Comparison of ENCODE assay signal across 23 cellular contexts in genomic region chr16:53944026-53944425, GRCh38.
DNase-seq lines count a peak whose midpoint lies in the region; ATAC-seq, FAIRE-seq and TF ChIP-seq lines count a peak whose summit lies in the region.
"Had no signal": no experiment of that assay in that cellular context is flagged by ENCODE, and none has a peak within 500 bp of the region (broad histone marks: within the 10 kb centered on the region; RNA-seq: fewer than 3 reads in every experiment).

No MANE protein-coding gene starts in this region.

- no peak overlapping the region for H3K9ac ChIP-seq in kidney (ENCODE audit: low read length in 2 of 2)
- H3K9ac ChIP-seq: SK-N-SH had no signal

- H3K27ac ChIP-seq in 22Rv1 (peak overlapping the region; percentile 64; the same call in 1 of the 2 replicates), HEK293 (ENCODE audit: extremely low read depth, low read depth, low read length) (no peak overlapping the region), RWPE1 (no peak overlapping the region), kidney (ENCODE audit: low read depth in 2 of 2, low read length in 2 of 2) (no peak overlapping the region)

- TF ChIP-seq CTCF in 22Rv1 (IDR thresholded peaks at IDR 0.05) (no peak), HEK293 (tag by site-specific recombination; IDR thresholded peaks at IDR 0.05) (no peak), RWPE1 (conservative IDR thresholded peaks at IDR 0.05; ENCODE audit: low read depth) (no peak), fibroblast of mammary gland (conservative IDR thresholded peaks at IDR 0.05; ENCODE audit: control insufficient read depth, insufficient read depth, low read depth, low read length) (no peak), kidney (IDR thresholded peaks at IDR 0.05; ENCODE audit: borderline replicate concordance, extremely low read depth, insufficient read depth) (no peak)

- CTCF ChIA-PET in HEK293 (lab: Yijun Ruan, JAX) (no interaction called here), RWPE1 (lab: Yijun Ruan, JAX) (interaction anchor here (0.5 to 1.0 kb wide), 4 partner anchors 36 to 344 kb away, joined by 3 to 4 read pairs (median 4); no protein-coding TSS in a partner anchor)

- ATAC-seq in HG02588 (IDR thresholded peaks at IDR 0.05; ENCODE audit: unreplicated experiment) = no peak

- POLR2A ChIA-PET in HEK293 (lab: Yijun Ruan, JAX) (no interaction called here), RWPE1 (lab: Yijun Ruan, JAX; ENCODE audit: low non-redundant PET) (no interaction called here)

- no peak overlapping the region for H3K4me3 ChIP-seq in HEK293 (ENCODE audit: low read depth, low read length)
- no peak overlapping the region for H3K4me3 ChIP-seq in fibroblast of mammary gland (ENCODE audit: control insufficient read depth, low read depth, low read length)
- no peak overlapping the region for H3K4me3 ChIP-seq in kidney (ENCODE audit: low read length in 2 of 2)

- peak; percentile 49 for DNase-seq in RWPE1 (ENCODE audit: low spot score)
- peak; percentile 47 for DNase-seq in fibroblast of mammary gland (ENCODE audit: low read depth)
- DNase-seq in kidney = no peak
- DNase-seq in NOMO-1 treated with dmso at 0.1 percent for 144 hours (lab: John Stamatoyannopoulos, UW; ENCODE audit: unreplicated experiment) = no peak
- DNase-seq in NCI-H2107 treated with DMSO at 0.1 percent for 48 hours (lab: John Stamatoyannopoulos, UW; ENCODE audit: unreplicated experiment) = no peak
- DNase-seq: DMS53, EL, KG1, NCI-H1105, NCI-H1694, NCI-H2081, NCI-H2171 treated with DMSO at 0.1 percent for 48 hours, NCI-H446, NCI-H526, OCI-M1, SIG-M5, SK-N-SH, T-helper 2 cell had no signal

- H3K4me1 ChIP-seq in HEK293 (ENCODE audit: control insufficient read depth, insufficient read depth, low read length) (0 out of 2 replicates have a peak, but pooled peaks cover 4% of the 10 kb centered on the region), kidney (ENCODE audit: control insufficient read depth in 1 of 2, insufficient read depth in 1 of 2, low read depth in 1 of 2, low read length in 2 of 2) (no peaks in the 10 kb centered on the region)

- H3K36me3 ChIP-seq in HEK293 (ENCODE audit: control insufficient read depth in 2 of 2, insufficient read depth in 1 of 2, low read length in 2 of 2) (no peaks in the 10 kb centered on the region), kidney (ENCODE audit: control insufficient read depth in 1 of 2, insufficient read depth in 2 of 2, low read length in 2 of 2) (peaks cover 0 to 2% of the 10 kb centered on the region in 2 donors)

- intact Hi-C loops in kidney (cut with DNase I) = no loop called here

- H3K9me3 ChIP-seq in HEK293 (ENCODE audit: control insufficient read depth, insufficient read depth, low read depth, low read length) = no peaks in the 10 kb centered on the region
- no peaks in the 10 kb centered on the region for H3K9me3 ChIP-seq in kidney (ENCODE audit: control insufficient read depth in 1 of 2, low read length in 2 of 2)
- H3K9me3 ChIP-seq: SK-N-SH had no signal

- FAIRE-seq in kidney (lab: Jason Lieb, UNC) = no peak
- FAIRE-seq: D721Med, H1 had no signal

TF ChIP-seq in HEK293, 187 proteins besides CTCF, POLR2A, EP300 and RAD21:
- TF ChIP-seq ZNF600 (tag by site-specific recombination; IDR thresholded peaks at IDR 0.05) (0 out of 2 replicates have a peak, but pooled peaks have one; percentile 1), ZNF223 (tag by site-specific recombination; IDR thresholded peaks at IDR 0.05) (no peak)

Comparison
In these comparisons a context has a peak if more than half of its experiments do, and no peak if none do; other contexts are left out.
1. DNase-seq: peak in RWPE1 (single experiment) and fibroblast of mammary gland (single experiment); none in kidney (single experiment), NOMO-1 treated with dmso at 0.1 percent for 144 hours (single experiment) and NCI-H2107 treated with DMSO at 0.1 percent for 48 hours (single experiment).